ENCODE assay signal across 19 cellular contexts in genomic region chr7:149828357-149829309, GRCh38. TPM values are rescaled to one million over a fixed set of nuclear protein-coding genes. Genes with fewer than 3 reads are reported as not detected.
DNase-seq lines count a peak whose midpoint lies in the region; ATAC-seq and TF ChIP-seq lines count a peak whose summit lies in the region.
"Had no signal": no experiment of that assay in that cellular context is flagged by ENCODE, and none has a peak within 500 bp of the region (broad histone marks: within the 10 kb centered on the region; RNA-seq: fewer than 3 reads in every experiment).

No MANE protein-coding gene starts in this region.

- DNase-seq in H7 (peak; percentile 65), foreskin keratinocyte (no peak), posterior vena cava (ENCODE audit: low spot score) (peak; percentile 68), putamen (ENCODE audit: low spot score) (no peak)
- DNase-seq: CD8-positive, alpha-beta T cell; DND-41; HFFc6; MG63; NCI-H1417; NCI-H2081 treated with DMSO at 0.1 percent for 48 hours; NCI-H446; NCI-H526 had no signal

- H3K27me3 ChIP-seq in BLaER1 treated with 17β-estradiol and CSF1 and Interleukin-3, amounts not matched to agents 10 nM and 100 nM = no peaks in the 10 kb centered on the region
- H3K27me3 ChIP-seq in H7 (ENCODE audit: control insufficient read depth, insufficient read depth, low read length) (peaks cover 2% of the 10 kb centered on the region; the same call in 1 of the 2 replicates), foreskin keratinocyte (peaks cover 7% of the 10 kb centered on the region)
- H3K27me3 ChIP-seq: MG63, Peyer's patch had no signal

- peak overlapping the region in 1 of 11 experiments; percentile 78; a peak in 2 of 22 replicates for H3K27ac ChIP-seq in BLaER1 treated with 17β-estradiol and CSF1 and Interleukin-3, amounts not matched to agents 10 nM and 100 nM
- no peak overlapping the region for H3K27ac ChIP-seq in foreskin keratinocyte
- H3K27ac ChIP-seq: Peyer's patch had no signal

- intact Hi-C loops in posterior vena cava (cut with DNase I) = no loop called here

- ATAC-seq in foreskin keratinocyte (peak; percentile 4), GM19023 (IDR thresholded peaks at IDR 0.05; ENCODE audit: unreplicated experiment) (no peak), HG02623 (IDR thresholded peaks at IDR 0.05; ENCODE audit: unreplicated experiment) (no peak)
- ATAC-seq: CD8-positive, alpha-beta T cell; GM12878; Right ventricle myocardium inferior had no signal

- H4K20me1 ChIP-seq in BLaER1 treated with 17β-estradiol and CSF1 and Interleukin-3, amounts not matched to agents 10 nM and 100 nM = no peaks in the 10 kb centered on the region

- no peak overlapping the region for H3K4me3 ChIP-seq in BLaER1 treated with 17β-estradiol and CSF1 and Interleukin-3, amounts not matched to agents 10 nM and 100 nM
- no peak overlapping the region for H3K4me3 ChIP-seq in H7 (ENCODE audit: insufficient read depth, low read depth, low read length)
- H3K4me3 ChIP-seq: GM12878, MG63, Peyer's patch had no signal

- H3K9me3 ChIP-seq in BLaER1 treated with 17β-estradiol and CSF1 and Interleukin-3, amounts not matched to agents 10 nM and 100 nM (replicated peaks in 1 of 11) = no peaks in the 10 kb centered on the region
- H3K9me3 ChIP-seq: MG63, Peyer's patch had no signal

- TF ChIP-seq CTCF in foreskin keratinocyte (conservative IDR thresholded peaks at IDR 0.05) = no peak

- H3K4me1 ChIP-seq in BLaER1 treated with 17β-estradiol and CSF1 and Interleukin-3, amounts not matched to agents 10 nM and 100 nM = peaks cover 19 to 60% (median 51%) of the 10 kb centered on the region in 10 experiments
- no peaks in the 10 kb centered on the region for H3K4me1 ChIP-seq in foreskin keratinocyte
- H3K4me1 ChIP-seq: Peyer's patch had no signal

- peak overlapping the region in 2 of 11 experiments; percentile 53 to 65; a peak in 3 of 22 replicates for H3K9ac ChIP-seq in BLaER1 treated with 17β-estradiol and CSF1 and Interleukin-3, amounts not matched to agents 10 nM and 100 nM

- H3K4me2 ChIP-seq in BLaER1 treated with 17β-estradiol and CSF1 and Interleukin-3, amounts not matched to agents 10 nM and 100 nM = peak overlapping the region in 8 of 11 experiments; percentile 76 to 95 (median 92); a peak in 16 of 22 replicates

- no peaks in the 10 kb centered on the region for H3K36me3 ChIP-seq in BLaER1 treated with 17β-estradiol and CSF1 and Interleukin-3, amounts not matched to agents 10 nM and 100 nM
- H3K36me3 ChIP-seq in H7 (replicated peaks; ENCODE audit: control insufficient read depth, insufficient read depth, low read length) = no peaks in the 10 kb centered on the region
- H3K36me3 ChIP-seq: MG63, Peyer's patch had no signal

RNA-seq across cellular contexts. Expression of gene ZNF862, which starts 9.5 kb away (rescaled TPM):
- total RNA-seq in H7 (2014; rRNA removed; shearing (Covaris generic)) = 3.4 and 3.8 TPM in 2 replicates
- total RNA-seq in foreskin keratinocyte (3.7 and 5.1 TPM in 2 replicates), posterior vena cava (10 to 100 TPM; 12.6 to 14.2 TPM)
- polyA plus RNA-seq in foreskin keratinocyte = 1.2 and 1.7 TPM in 2 replicates

RNA-seq across cellular contexts. Expression of gene ATP6V0E2, which starts 45.1 kb away (rescaled TPM):
- 15.4 and 20.2 TPM in 2 replicates for total RNA-seq in H7 (2014; rRNA removed; shearing (Covaris generic))
- total RNA-seq in foreskin keratinocyte (4.2 and 10.4 TPM in 2 replicates), posterior vena cava (10 to 100 TPM; 13.0 to 13.2 TPM)
- polyA plus RNA-seq in foreskin keratinocyte = 5.0 and 14.0 TPM in 2 replicates

RNA-seq across cellular contexts. Expression of gene ZNF467, which starts 55.2 kb away (rescaled TPM):
- total RNA-seq in H7 (2014; rRNA removed; shearing (Covaris generic)) = 0.04 and 0.55 TPM in 2 replicates
- total RNA-seq in foreskin keratinocyte (0.35 and 0.48 TPM in 2 replicates), posterior vena cava (10 to 100 TPM; 10.9 to 12.0 TPM)
- 0.48 and 0.66 TPM in 2 replicates for polyA plus RNA-seq in foreskin keratinocyte
- total RNA-seq: GM12878, LHCN-M2 had no signal
- polyA plus RNA-seq: GM12878 had no signal

Comparison
In these comparisons a context has a peak if more than half of its experiments do, and no peak if none do; other contexts are left out.
1. DNase-seq: peak in H7 (single experiment) and posterior vena cava (single experiment); none in foreskin keratinocyte (0 of 2) and putamen (single experiment).